1 cellular context compared by ENCODE assay signal in genomic region chr1:110393691-110394564, GRCh38.
TF ChIP-seq lines count a peak whose summit lies in the region.

No MANE protein-coding gene starts in this region.

TF ChIP-seq in SK-N-SH, 30 proteins besides CTCF, POLR2A, EP300 and RAD21 (continued from another document):
- no peak for TF ChIP-seq ZBTB33 (IDR thresholded peaks at IDR 0.05; ENCODE audit: borderline replicate concordance, low read depth)
- no peak for TF ChIP-seq GATA2 (CRISPR knock-in tag; IDR thresholded peaks at IDR 0.05)
- TF ChIP-seq POLR2AphosphoS5 (IDR thresholded peaks at IDR 0.05; ENCODE audit: low read depth, low read length), result no peak
- TF ChIP-seq SMC3 (IDR thresholded peaks at IDR 0.05; ENCODE audit: low read depth, low read length), result no peak
- no peak for TF ChIP-seq RFX5 (IDR thresholded peaks at IDR 0.05; ENCODE audit: low read length)
- no peak for TF ChIP-seq RXRA (IDR thresholded peaks at IDR 0.05; ENCODE audit: borderline replicate concordance, low read depth)
- TF ChIP-seq YY1 (IDR thresholded peaks at IDR 0.05; ENCODE audit: low read depth), result no peak
- no peak for TF ChIP-seq TEAD4 (IDR thresholded peaks at IDR 0.05; ENCODE audit: borderline replicate concordance, insufficient read depth)
- peak; percentile 51; the same call in 1 of the 2 replicates for TF ChIP-seq JUND (IDR thresholded peaks at IDR 0.05)
- peak; percentile 6; the same call in 1 of the 2 replicates for TF ChIP-seq TCF12 (IDR thresholded peaks at IDR 0.05)
- no peak for TF ChIP-seq NRF1 (IDR thresholded peaks at IDR 0.05; ENCODE audit: low read depth, low read length)
